14 cellular contexts compared by ENCODE assay signal in genomic region chr13:98174995-98175394, GRCh38. TPM values are rescaled to one million over a fixed set of nuclear protein-coding genes. Genes with fewer than 3 reads are reported as not detected.
DNase-seq lines count a peak whose midpoint lies in the region; ATAC-seq and TF ChIP-seq lines count a peak whose summit lies in the region.
"Had no signal": no experiment of that assay in that cellular context is flagged by ENCODE, and none has a peak within 500 bp of the region (broad histone marks: within the 10 kb centered on the region; RNA-seq: fewer than 3 reads in every experiment).

No MANE protein-coding gene starts in this region.

- POLR2A ChIA-PET in RWPE1 (lab: Yijun Ruan, JAX; ENCODE audit: low non-redundant PET) = interaction anchor here (0.5 kb wide), 1 partner anchor 207 kb away, joined by 3 read pairs; no protein-coding TSS in a partner anchor

- H3K4me3 ChIP-seq in choroid plexus epithelial cell (ENCODE audit: low read depth, low read length) (no peak overlapping the region), right lobe of liver (no peak overlapping the region), tibial artery (no peak overlapping the region)

- intact Hi-C loops in right lobe of liver (cut with DNase I) (no loop called here), tibial artery (cut with DNase I; ENCODE audit: low total_unique reads) (no loop called here)

- DNase-seq in OCI-M1 (lab: John Stamatoyannopoulos, UW) = peak; percentile 31
- peak; percentile 48 for DNase-seq in choroid plexus epithelial cell (ENCODE audit: low read depth)
- DNase-seq in right lobe of liver = no peak
- no peak for DNase-seq in tibial artery
- DNase-seq in RWPE1 (ENCODE audit: low spot score) = no peak
- DNase-seq in NOMO-1 (lab: John Stamatoyannopoulos, UW; ENCODE audit: unreplicated experiment in 2 of 2) = no peak
- no peak for DNase-seq in activated CD4-positive, alpha-beta T cell treated with anti-CD3 and anti-CD28 coated beads for 4 hours
- DNase-seq: CD4-positive, alpha-beta T cell; cortex of kidney; H7; SHP77 treated with DMSO at 0.1 percent for 48 hours; stimulated activated CD4-positive, alpha-beta T cell treated with anti-CD3 and anti-CD28 coated beads, Interleukin-2, amount 100 ng/mL, for 48 hours had no signal

- H3K4me1 ChIP-seq in right lobe of liver (peaks cover 0 to 40% (median 23%) of the 10 kb centered on the region in 4 donors), tibial artery (peaks cover 0 to 47% (median 40%) of the 10 kb centered on the region in 4 donors)

- CTCF ChIA-PET in RWPE1 (lab: Yijun Ruan, JAX) = no interaction called here

- TF ChIP-seq CTCF in choroid plexus epithelial cell (conservative IDR thresholded peaks at IDR 0.05; ENCODE audit: low read depth, low read length) = no peak
- TF ChIP-seq CTCF in right lobe of liver (IDR thresholded peaks at IDR 0.05) = no peak
- no peak for TF ChIP-seq CTCF in tibial artery (IDR thresholded peaks at IDR 0.05)
- TF ChIP-seq CTCF in RWPE1 (conservative IDR thresholded peaks at IDR 0.05; ENCODE audit: low read depth) = no peak

- H3K9me3 ChIP-seq in right lobe of liver (no peaks in the 10 kb centered on the region), tibial artery (no peaks in the 10 kb centered on the region)

- WGBS in right lobe of liver (ENCODE audit: insufficient coverage, low coverage, low lambda C conversion rate, missing lambda C conversion rate) = 62% methylated on average over 7 of the region's 7 CpGs

- no peak for ATAC-seq in right lobe of liver
- ATAC-seq: activated naive CD4-positive, alpha-beta T cell treated with anti-CD3 and anti-CD28 coated beads, Interleukin-2, amount 50 U/mL, for 72 hours had no signal

- no peaks in the 10 kb centered on the region for H3K36me3 ChIP-seq in right lobe of liver
- peaks cover 0 to 12% (median 6%) of the 10 kb centered on the region in 3 donors for H3K36me3 ChIP-seq in tibial artery

- H3K27me3 ChIP-seq in right lobe of liver (no peaks in the 10 kb centered on the region), tibial artery (no peaks in the 10 kb centered on the region)

- TF ChIP-seq POLR2A in right lobe of liver (IDR thresholded peaks at IDR 0.05) = no peak

- H3K27ac ChIP-seq in right lobe of liver = peak overlapping the region; percentile 63 to 89 (median 74)
- peak overlapping the region; percentile 63 to 70 for H3K27ac ChIP-seq in tibial artery
- no peak overlapping the region for H3K27ac ChIP-seq in RWPE1

RNA-seq across cellular contexts. Expression of gene RNF113B, which starts 2.1 kb away (rescaled TPM):
- not detected for total RNA-seq in right lobe of liver
- total RNA-seq: activated naive CD4-positive, alpha-beta T cell treated with anti-CD3 and anti-CD28 coated beads, Interleukin-2, amount 50 U/mL, for 72 hours; CD4-positive, alpha-beta T cell; H7; pulmonary artery endothelial cell had no signal

RNA-seq across cellular contexts. Expression of gene FARP1, which starts 32.1 kb away (rescaled TPM):
- total RNA-seq in right lobe of liver = 100 to 1,000 TPM in 1 of 6 experiments, 10 to 100 TPM in 5; 44.9 to 104 (median 80.0) TPM

Comparison
In these comparisons a context has a peak if more than half of its experiments do, and no peak if none do; other contexts are left out.
1. DNase-seq: peak in OCI-M1 (single experiment) and choroid plexus epithelial cell (single experiment); none in right lobe of liver (0 of 3), tibial artery (0 of 2), RWPE1 (single experiment), NOMO-1 (0 of 2) and activated CD4-positive, alpha-beta T cell treated with anti-CD3 and anti-CD28 coated beads for 4 hours (0 of 2).